ENCODE assay signal across 13 cellular contexts in genomic region chr6:166738778-166739654, GRCh38.
DNase-seq lines count a peak whose midpoint lies in the region; ATAC-seq, FAIRE-seq and TF ChIP-seq lines count a peak whose summit lies in the region.
"Had no signal": no experiment of that assay in that cellular context is flagged by ENCODE, and none has a peak within 500 bp of the region (broad histone marks: within the 10 kb centered on the region; RNA-seq: fewer than 3 reads in every experiment).

No MANE protein-coding gene starts in this region.

- H3K27ac ChIP-seq in IMR-90 (ENCODE audit: insufficient read depth, low read length) (no peak overlapping the region), astrocyte (ENCODE audit: low read depth, low read length) (no peak overlapping the region), gastroesophageal sphincter (peak overlapping the region in 1 of 4 donors; percentile 12)
- H3K27ac ChIP-seq: KMS-11 had no signal

- peak overlapping the region; percentile 72 for H3K27ac Mint-ChIP-seq in astrocyte (ENCODE audit: unreplicated experiment)
- no peak overlapping the region for H3K27ac Mint-ChIP-seq in glutamatergic neuron (ENCODE audit: unreplicated experiment)

- H2AK9ac ChIP-seq in IMR-90 (replicated peaks; ENCODE audit: low read depth, low read length, poor library complexity) = no peak overlapping the region

- POLR2A ChIA-PET in IMR-90 (lab: Charles Lee; ENCODE audit: unreplicated experiment) = interaction anchor here (0.6 kb wide), 1 partner anchor 12 kb away, joined by 3 read pairs; no protein-coding TSS in a partner anchor

- H2AK5ac ChIP-seq in IMR-90 (ENCODE audit: low read depth, low read length) = peak overlapping the region; percentile 44; the same call in 1 of the 2 replicates

- H3K27me3 Mint-ChIP-seq in astrocyte (ENCODE audit: low read depth, unreplicated experiment) (no peaks in the 10 kb centered on the region), glutamatergic neuron (ENCODE audit: unreplicated experiment) (peaks cover 4% of the 10 kb centered on the region)

- no peaks in the 10 kb centered on the region for H3K79me2 ChIP-seq in astrocyte (ENCODE audit: insufficient read depth, low read length)

- H3K4me3 Mint-ChIP-seq in astrocyte (ENCODE audit: unreplicated experiment) = peak overlapping the region; percentile 40
- H3K4me3 Mint-ChIP-seq in glutamatergic neuron (ENCODE audit: unreplicated experiment) = no peak overlapping the region

- no peak overlapping the region for H4K8ac ChIP-seq in IMR-90 (ENCODE audit: low read depth in 2 of 2, low read length in 2 of 2)

- H3K9me3 ChIP-seq in IMR-90 (ENCODE audit: control insufficient read depth, insufficient read depth, low read length) (no peaks in the 10 kb centered on the region), astrocyte (ENCODE audit: insufficient read depth, low read depth, low read length) (no peaks in the 10 kb centered on the region), gastroesophageal sphincter (no peaks in the 10 kb centered on the region)

- no peak overlapping the region for H2BK5ac ChIP-seq in IMR-90 (ENCODE audit: low read depth, low read length, poor library complexity, severe bottlenecking)

- no peak overlapping the region for H3K23ac ChIP-seq in IMR-90 (ENCODE audit: low read depth, low read length)

- H2AFZ ChIP-seq in IMR-90 (replicated peaks; ENCODE audit: low read length, poor library complexity) = no peak overlapping the region
- H2AFZ ChIP-seq in astrocyte (ENCODE audit: low read depth, low read length) = no peak overlapping the region

- no peak overlapping the region for H2BK120ac ChIP-seq in IMR-90 (ENCODE audit: low read depth, low read length)

- H3K4me3 ChIP-seq in IMR-90 (ENCODE audit: insufficient read depth, low read depth, low read length) = no peak overlapping the region
- no peak overlapping the region for H3K4me3 ChIP-seq in astrocyte (ENCODE audit: insufficient read depth, low read depth, low read length)
- H3K4me3 ChIP-seq in gastroesophageal sphincter = no peak overlapping the region

- H3K27me3 ChIP-seq in IMR-90 (ENCODE audit: control insufficient read depth, insufficient read depth, low read length) = no peaks in the 10 kb centered on the region; the same call in 1 of the 2 replicates
- H3K27me3 ChIP-seq in astrocyte (ENCODE audit: insufficient read depth, low read length) = no peaks in the 10 kb centered on the region
- no peaks in the 10 kb centered on the region for H3K27me3 ChIP-seq in gastroesophageal sphincter

- CTCF ChIA-PET in IMR-90 (lab: Yijun Ruan, JAX) = no interaction called here

- peaks cover 8% of the 10 kb centered on the region; the same call in 1 of the 2 replicates for H3K9me1 ChIP-seq in IMR-90 (ENCODE audit: insufficient read depth, low read length)

- H3K79me1 ChIP-seq in IMR-90 (ENCODE audit: low read depth in 1 of 2, low read length in 2 of 2) = no peaks in the 10 kb centered on the region

- H3K36me3 ChIP-seq in IMR-90 (ENCODE audit: control insufficient read depth, insufficient read depth, low read length) (no peaks in the 10 kb centered on the region), astrocyte (ENCODE audit: insufficient read depth, low read length) (no peaks in the 10 kb centered on the region), gastroesophageal sphincter (no peaks in the 10 kb centered on the region)

- intact Hi-C loops in IMR-90 (cut with micrococcal nuclease) = no loop called here
- intact Hi-C loops in sciatic nerve (cut with DNase I) = no loop called here

- H3K18ac ChIP-seq in IMR-90 (ENCODE audit: low read depth, low read length) = no peak overlapping the region

- TF ChIP-seq CTCF in IMR-90 (conservative IDR thresholded peaks at IDR 0.05; ENCODE audit: low read depth, low read length) (no peak), astrocyte (IDR thresholded peaks at IDR 0.05; ENCODE audit: insufficient read depth, low read depth, low read length) (no peak), gastroesophageal sphincter (IDR thresholded peaks at IDR 0.05) (no peak), glutamatergic neuron (IDR thresholded peaks at IDR 0.05; ENCODE audit: partially characterized antibody, unreplicated experiment) (no peak)

- TF ChIP-seq EP300 in gastroesophageal sphincter (IDR thresholded peaks at IDR 0.05) = no peak

- no peak overlapping the region for H2BK20ac ChIP-seq in IMR-90 (ENCODE audit: low read depth, low read length)

- no peak overlapping the region for H4K5ac ChIP-seq in IMR-90 (ENCODE audit: low read depth, low read length)

- TF ChIP-seq POLR2A in IMR-90 (IDR thresholded peaks at IDR 0.05; ENCODE audit: low read depth, low read length) = no peak
- no peak for TF ChIP-seq POLR2A in gastroesophageal sphincter (IDR thresholded peaks at IDR 0.05)

- H3K4me1 Mint-ChIP-seq in astrocyte (ENCODE audit: low read depth, unreplicated experiment) (peaks cover 47% of the 10 kb centered on the region), glutamatergic neuron (ENCODE audit: low read depth, unreplicated experiment) (peaks cover 14% of the 10 kb centered on the region)

- in situ Hi-C loops in IMR-90 (cut with MboI; ENCODE audit: low sequenced_read_pairs) = no loop called here

- no peak for TF ChIP-seq RAD21 in IMR-90 (IDR thresholded peaks at IDR 0.05; ENCODE audit: low read length)

- DNase-seq in IMR-90 = peak; percentile 16
- no peak for DNase-seq in astrocyte (ENCODE audit: low read depth)
- peak; percentile 9 for DNase-seq in iris pigment epithelial cell (ENCODE audit: low read depth)
- DNase-seq in sciatic nerve (ENCODE audit: low spot score) = no peak
- DNase-seq in glutamatergic neuron = no peak
- DNase-seq: NCI-H1105 treated with DMSO at 0.1 percent for 48 hours, NCI-H187, NCI-H446 treated with DMSO at 0.1 percent for 48 hours, NCI-H774, Right ventricle myocardium superior had no signal

- no peak overlapping the region for H2BK15ac ChIP-seq in IMR-90 (ENCODE audit: low read depth, low read length)

- H3K4ac ChIP-seq in IMR-90 (ENCODE audit: low read depth, low read length) = no peak overlapping the region

- WGBS in IMR-90 (ENCODE audit: extremely low coverage in 2 of 2, insufficient read length in 1 of 2), 2 experiments = 96% methylated on average over 4 of the region's 9 CpGs; no CpG with 5 or more reads in 1 of the 2 experiments
- WGBS in gastroesophageal sphincter (ENCODE audit: low coverage in 1 of 2), 2 donors = 38 to 55% methylated on average over 1 to 9 of the region's 9 CpGs

- no peak overlapping the region for H4K91ac ChIP-seq in IMR-90 (ENCODE audit: insufficient read depth, low read depth, low read length)

- no peak overlapping the region for H3K14ac ChIP-seq in IMR-90 (replicated peaks; ENCODE audit: low read depth, low read length)

- no peaks in the 10 kb centered on the region for H3K36me3 Mint-ChIP-seq in astrocyte (ENCODE audit: low read depth, unreplicated experiment)
- no peaks in the 10 kb centered on the region for H3K36me3 Mint-ChIP-seq in glutamatergic neuron (ENCODE audit: unreplicated experiment)

- H3K56ac ChIP-seq in IMR-90 (ENCODE audit: extremely low read depth, insufficient read depth, low read length) = no peak overlapping the region

- H3K9ac ChIP-seq in IMR-90 (ENCODE audit: low read depth, low read length) (no peak overlapping the region), astrocyte (ENCODE audit: low read length) (no peak overlapping the region)
- H3K9ac ChIP-seq: KMS-11 had no signal

- H3K9me3 Mint-ChIP-seq in astrocyte (ENCODE audit: unreplicated experiment) = no peaks in the 10 kb centered on the region
- H3K9me3 Mint-ChIP-seq in glutamatergic neuron (ENCODE audit: unreplicated experiment) = no peaks in the 10 kb centered on the region

- BruUV-seq in IMR-90 (replicated peaks; lab: Mats Ljungman, UMichigan) = no TSS peak

- dilution Hi-C loops in IMR-90 (cut with HindIII; ENCODE audit: low sequenced_read_pairs, unreplicated experiment) = no loop called here

- H3K4me1 ChIP-seq in IMR-90 (ENCODE audit: control insufficient read depth, insufficient read depth, low read length) (peaks cover 8% of the 10 kb centered on the region; the same call in 1 of the 2 replicates), astrocyte (ENCODE audit: insufficient read depth, low read length) (peaks cover 23% of the 10 kb centered on the region), gastroesophageal sphincter (peaks cover 0 to 29% (median 0%) of the 10 kb centered on the region in 3 donors)

- ATAC-seq in IMR-90 (ENCODE audit: low read depth) (peak; percentile 66), sciatic nerve (peak; percentile 53), gastroesophageal sphincter (no peak), HG02763 (IDR thresholded peaks at IDR 0.05; ENCODE audit: unreplicated experiment) (no peak)

- H3K4me2 ChIP-seq in IMR-90 (ENCODE audit: low read depth, low read length) = no peak overlapping the region; the same call in 1 of the 2 replicates
- H3K4me2 ChIP-seq in astrocyte (ENCODE audit: low read length) = no peak overlapping the region
- H3K4me2 ChIP-seq: KMS-11 had no signal

- H4K20me1 ChIP-seq in IMR-90 (ENCODE audit: insufficient read depth, low read length) = no peaks in the 10 kb centered on the region
- no peaks in the 10 kb centered on the region for H4K20me1 ChIP-seq in astrocyte (ENCODE audit: insufficient read depth, low read length)

- FAIRE-seq in astrocyte (lab: Jason Lieb, UNC) = no peak

TF ChIP-seq in IMR-90, 13 proteins besides CTCF, POLR2A, EP300 and RAD21 (continues in another document):
- TF ChIP-seq MXI1 (IDR thresholded peaks at IDR 0.05; ENCODE audit: borderline replicate concordance, low read depth, low read length) = no peak
- TF ChIP-seq, protein P1, sequence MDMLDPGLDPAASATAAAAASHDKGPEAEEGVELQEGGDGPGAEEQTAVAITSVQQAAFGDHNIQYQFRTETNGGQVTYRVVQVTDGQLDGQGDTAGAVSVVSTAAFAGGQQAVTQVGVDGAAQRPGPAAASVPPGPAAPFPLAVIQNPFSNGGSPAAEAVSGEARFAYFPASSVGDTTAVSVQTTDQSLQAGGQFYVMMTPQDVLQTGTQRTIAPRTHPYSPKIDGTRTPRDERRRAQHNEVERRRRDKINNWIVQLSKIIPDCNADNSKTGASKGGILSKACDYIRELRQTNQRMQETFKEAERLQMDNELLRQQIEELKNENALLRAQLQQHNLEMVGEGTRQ (IDR thresholded peaks at IDR 0.05; ENCODE audit: low read depth, low read length) = no peak
- TF ChIP-seq, protein P2, sequence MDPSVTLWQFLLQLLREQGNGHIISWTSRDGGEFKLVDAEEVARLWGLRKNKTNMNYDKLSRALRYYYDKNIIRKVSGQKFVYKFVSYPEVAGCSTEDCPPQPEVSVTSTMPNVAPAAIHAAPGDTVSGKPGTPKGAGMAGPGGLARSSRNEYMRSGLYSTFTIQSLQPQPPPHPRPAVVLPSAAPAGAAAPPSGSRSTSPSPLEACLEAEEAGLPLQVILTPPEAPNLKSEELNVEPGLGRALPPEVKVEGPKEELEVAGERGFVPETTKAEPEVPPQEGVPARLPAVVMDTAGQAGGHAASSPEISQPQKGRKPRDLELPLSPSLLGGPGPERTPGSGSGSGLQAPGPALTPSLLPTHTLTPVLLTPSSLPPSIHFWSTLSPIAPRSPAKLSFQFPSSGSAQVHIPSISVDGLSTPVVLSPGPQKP (IDR thresholded peaks at IDR 0.05; ENCODE audit: borderline replicate concordance, low read depth, low read length) = no peak
- TF ChIP-seq BHLHE40 (IDR thresholded peaks at IDR 0.05; ENCODE audit: low read depth, low read length) = no peak
- no peak for TF ChIP-seq NFE2L2 (IDR thresholded peaks at IDR 0.05; ENCODE audit: low read depth, low read length)
- no peak for TF ChIP-seq RCOR1 (IDR thresholded peaks at IDR 0.05; ENCODE audit: insufficient replicate concordance, low read length)

Comparison
In these comparisons a context has a peak if more than half of its experiments do, and no peak if none do; other contexts are left out.
1. ATAC-seq: peak in IMR-90 (single experiment) and sciatic nerve (single experiment); none in gastroesophageal sphincter (single experiment) and HG02763 (single experiment).
2. DNase-seq: peak in IMR-90 (single experiment) and iris pigment epithelial cell (single experiment); none in astrocyte (single experiment), sciatic nerve (single experiment) and glutamatergic neuron (single experiment).